In genomic region chr5:177453852-177454396, GRCh38 we compare ENCODE assay signal across 8 cellular contexts. TPM values are rescaled to one million over a fixed set of nuclear protein-coding genes. Genes with fewer than 3 reads are reported as not detected.
A peak's percentile ranks its signal among the peaks of the same experiment; 100 is the strongest.
DNase-seq lines count a peak whose midpoint lies in the region; ATAC-seq, FAIRE-seq and TF ChIP-seq lines count a peak whose summit lies in the region.

No MANE protein-coding gene starts in this region.

- no peak for TF ChIP-seq POLR2A in HepG2 (IDR thresholded peaks at IDR 0.05; ENCODE audit: insufficient read depth in 1 of 2, low read depth in 2 of 2, low read length in 2 of 2)

- POLR2A ChIA-PET in HepG2 (lab: Yijun Ruan, JAX): interaction anchor here (0.6 to 4.4 kb wide), 16 partner anchors 12 to 340 kb away, joined by 3 to 29 read pairs (median 7); partner anchors contain the start of genes F12, GRK6 and PDLIM7

- H3K9ac ChIP-seq in HepG2 (ENCODE audit: insufficient read depth, low read depth, low read length): peak overlapping the region; percentile 82

- no TSS peak for BruUV-seq in HepG2 (replicated peaks; lab: Mats Ljungman, UMichigan)

- CTCF ChIA-PET in HepG2 (lab: Yijun Ruan, JAX; ENCODE audit: low intra/inter-chr PET ratio, low total read pairs): interaction anchor here (1.0 to 4.8 kb wide), 8 partner anchors 27 to 342 kb away, joined by 3 to 54 read pairs (median 8); partner anchors contain the start of gene GRK6

- TF ChIP-seq EP300 in HepG2 (IDR thresholded peaks at IDR 0.05; ENCODE audit: low read depth in 2 of 2, low read length in 2 of 2) (no peak), HepG2 (CRISPR knock-in tag; IDR thresholded peaks at IDR 0.05; ENCODE audit: borderline replicate concordance) (no peak)

- WGBS in HepG2 (ENCODE audit: low lambda C conversion rate): 16% methylated on average over 24 of the region's 31 CpGs
- 6 to 8% methylated on average over 25 to 31 of the region's 31 CpGs for WGBS in aorta, 2 donors

- H3K4me3 ChIP-seq in ACC112 (ENCODE audit: low read depth, low read length) (peak overlapping the region; percentile 77), astrocyte of the spinal cord (ENCODE audit: low read depth, low read length) (peak overlapping the region; percentile 27), HepG2 (replicated peaks in 1 of 3; ENCODE audit: insufficient read depth in 1 of 3, low read depth in 2 of 3, low read length in 3 of 3) (peak overlapping the region; percentile 81 to 89 (median 87)), aorta (ENCODE audit: low read length in 2 of 2) (no peak overlapping the region)

- in situ Hi-C loops in astrocyte of the spinal cord (cut with HindIII; ENCODE audit: low sequenced_read_pairs): no loop called here
- in situ Hi-C loops in HepG2 (cut with HindIII; ENCODE audit: extremely low pct_ligation_motif_present, low pct_unique_long_range_greater_than_20kb): loop anchor here (25.0 kb wide), 1 partner anchor 342 kb away; no protein-coding TSS in a partner anchor

- TF ChIP-seq CTCF in astrocyte of the spinal cord (IDR thresholded peaks at IDR 0.05; ENCODE audit: low read depth, low read length) (no peak), HepG2 (CRISPR knock-in tag; IDR thresholded peaks at IDR 0.05) (no peak)

- H3K27me3 ChIP-seq in ACC112 (ENCODE audit: insufficient read depth, low read length): no peaks in the 10 kb centered on the region
- H3K27me3 ChIP-seq in HepG2 (ENCODE audit: control insufficient read depth in 1 of 2, insufficient read depth in 2 of 2, low read length in 2 of 2): no peaks in the 10 kb centered on the region; a peak in 1 of 5 replicates
- no peaks in the 10 kb centered on the region for H3K27me3 ChIP-seq in aorta (ENCODE audit: control insufficient read depth in 1 of 2, insufficient read depth in 2 of 2, low read length in 1 of 2)

- H3K27ac ChIP-seq in ACC112 (ENCODE audit: low read depth, low read length): no peak overlapping the region
- H3K27ac ChIP-seq in HepG2 (ENCODE audit: extremely low read length, insufficient read depth, low read length): peak overlapping the region; percentile 84
- no peak overlapping the region for H3K27ac ChIP-seq in aorta (ENCODE audit: low read depth in 1 of 2, low read length in 2 of 2)

- H3K36me3 ChIP-seq in ACC112 (ENCODE audit: insufficient read depth, low read length) (peaks cover 3% of the 10 kb centered on the region; the same call in 1 of the 2 replicates), HepG2 (replicated peaks in 1 of 2; ENCODE audit: control insufficient read depth in 1 of 2, insufficient read depth in 2 of 2, low read length in 2 of 2) (peaks cover 0 to 4% of the 10 kb centered on the region in 2 experiments; a peak in 2 of 5 replicates), aorta (ENCODE audit: control insufficient read depth in 1 of 2, insufficient read depth in 2 of 2, low read length in 1 of 2) (peaks cover 0 to 2% of the 10 kb centered on the region in 2 donors)

- peaks cover 18% of the 10 kb centered on the region for H3K4me1 ChIP-seq in ACC112 (ENCODE audit: control insufficient read depth, insufficient read depth, low read length, unreplicated experiment)
- peaks cover 41% of the 10 kb centered on the region for H3K4me1 ChIP-seq in HepG2 (ENCODE audit: insufficient read depth, low read length)
- H3K4me1 ChIP-seq in aorta (ENCODE audit: control insufficient read depth in 1 of 2, insufficient read depth in 2 of 2, low read length in 2 of 2): no peaks in the 10 kb centered on the region

- H2AFZ ChIP-seq in ACC112 (ENCODE audit: low read length, unreplicated experiment) (no peak overlapping the region), HepG2 (ENCODE audit: low read length) (no peak overlapping the region)

- H4K20me1 ChIP-seq in HepG2 (ENCODE audit: insufficient read depth, low read length): peaks cover 12% of the 10 kb centered on the region; the same call in 1 of the 2 replicates

- TF ChIP-seq RAD21 in HepG2 (CRISPR knock-in tag; IDR thresholded peaks at IDR 0.05): no peak

- FAIRE-seq in HepG2 (lab: Jason Lieb, UNC): no peak

- H3K9me3 ChIP-seq in HepG2 (ENCODE audit: low read length) (no peaks in the 10 kb centered on the region), aorta (ENCODE audit: control insufficient read depth, low read length) (no peaks in the 10 kb centered on the region)

- peak overlapping the region; percentile 98 for H3K4me2 ChIP-seq in HepG2 (ENCODE audit: low read depth, low read length)

- no peak for DNase-seq in astrocyte of the spinal cord (ENCODE audit: low read depth, low spot score)
- DNase-seq in HepG2 (ENCODE audit: low spot score): no peak
- DNase-seq in aorta: peak in 1 of 2 donors; percentile 86
- DNase-seq in NCI-H510A treated with DMSO at 0.1 percent for 48 hours (lab: John Stamatoyannopoulos, UW): no peak

- intact Hi-C loops in HepG2 (cut with micrococcal nuclease; ENCODE audit: unreplicated experiment): loop anchor here (1.0 kb wide), 2 partner anchors 50 to 64 kb away; no protein-coding TSS in a partner anchor
- intact Hi-C loops in aorta (cut with DNase I): loop anchor here (1.0 to 5.0 kb wide), 4 partner anchors 27 to 64 kb away; partner anchors contain the start of gene GRK6 (in 1 of the 2)

- peaks cover 8% of the 10 kb centered on the region for H3K79me2 ChIP-seq in ACC112 (ENCODE audit: control insufficient read depth, insufficient read depth, low read length, unreplicated experiment)
- peaks cover 5% of the 10 kb centered on the region for H3K79me2 ChIP-seq in HepG2 (ENCODE audit: insufficient read depth, low read length)

- peak; percentile 6 for ATAC-seq in GM18511 (IDR thresholded peaks at IDR 0.05; ENCODE audit: unreplicated experiment)
- ATAC-seq in HG03571 (IDR thresholded peaks at IDR 0.05; ENCODE audit: unreplicated experiment): peak; percentile 2
- peak; percentile 2 for ATAC-seq in HepG2
- peak; percentile 28 for ATAC-seq in aorta (ENCODE audit: low FRiP score)
- no peak for ATAC-seq in GM19455 (IDR thresholded peaks at IDR 0.05; ENCODE audit: unreplicated experiment)

RNA-seq across cellular contexts. Expression of gene PRR7, which starts 7.3 kb away (rescaled TPM):
- total RNA-seq in HepG2 (2016; rRNA removed; fragmentation: Illumina TruSeq; extraction: Trizol) (3.9 and 5.0 TPM in 2 replicates), aorta (1 to 10 TPM; 1.9 to 2.0 TPM)
- total RNA-seq in HepG2 (2016; cell fraction: cytosol; rRNA removed; fragmentation: Illumina TruSeq; extraction: Trizol; ENCODE audit: low read depth): 16.0 and 17.8 TPM in 2 replicates
- total RNA-seq in HepG2 (2016; cell fraction: insoluble cytoplasmic fraction; rRNA removed; fragmentation: Illumina TruSeq; extraction: Trizol): 3.2 and 5.8 TPM in 2 replicates
- 13.3 and 19.1 TPM in 2 replicates for total RNA-seq in HepG2 (2016; cell fraction: membrane; rRNA removed; fragmentation: Illumina TruSeq; extraction: Trizol)
- 2.0 and 2.5 TPM in 2 replicates for total RNA-seq in HepG2 (2016; cell fraction: nucleus; rRNA removed; fragmentation: Illumina TruSeq; extraction: Trizol)
- polyA plus RNA-seq in HepG2 (2011; rRNA removed) (4.8 and 6.7 TPM in 2 replicates), aorta (under 1 TPM in 1 of 2 donors, not detected in 1; 0.74 TPM)
- polyA plus RNA-seq in HepG2 (2011; cell fraction: cytosol; rRNA removed): 6.4 and 16.7 TPM in 2 replicates
- polyA plus RNA-seq in HepG2 (2011; cell fraction: nucleus; rRNA removed): 14.7 and 21.3 TPM in 2 replicates
- 1.5 and 3.1 TPM in 2 replicates for polyA plus RNA-seq in HepG2 (2012)
- 20.2 and 21.6 TPM in 2 replicates for polyA plus RNA-seq in HepG2 (2016; cell fraction: cytosol; fragmentation: Illumina TruSeq; extraction: Trizol; ENCODE audit: low read depth)
- 4.9 and 5.8 TPM in 2 replicates for polyA plus RNA-seq in HepG2 (2016; cell fraction: insoluble cytoplasmic fraction; fragmentation: Illumina TruSeq; extraction: Trizol; ENCODE audit: low read depth)
- polyA plus RNA-seq in HepG2 (2016; cell fraction: membrane; fragmentation: Illumina TruSeq; extraction: Trizol; ENCODE audit: low read depth): 16.9 and 17.7 TPM in 2 replicates
- 5.8 and 6.9 TPM in 2 replicates for polyA plus RNA-seq in HepG2 (2016; cell fraction: nucleus; fragmentation: Illumina TruSeq; extraction: Trizol; ENCODE audit: insufficient read depth, low read depth)
- polyA minus RNA-seq in HepG2 (2011; rRNA and poly(A)+ RNA removed; ENCODE audit: low replicate concordance): 0.94 and 6.4 TPM in 2 replicates
- polyA minus RNA-seq in HepG2 (2011; cell fraction: cytosol; rRNA and poly(A)+ RNA removed): 3.2 and 5.0 TPM in 2 replicates
- 1.1 and 1.4 TPM in 2 replicates for polyA minus RNA-seq in HepG2 (2011; cell fraction: nucleus; rRNA and poly(A)+ RNA removed)

RNA-seq across cellular contexts. Expression of gene DBN1, which starts 19.5 kb away (rescaled TPM):
- total RNA-seq in HepG2 (2016; rRNA removed; fragmentation: Illumina TruSeq; extraction: Trizol) (15.7 and 37.3 TPM in 2 replicates), aorta (100 to 1,000 TPM in 1 of 2 donors, 10 to 100 TPM in 1; 66.3 to 140 TPM)
- 6.9 and 9.3 TPM in 2 replicates for total RNA-seq in HepG2 (2016; cell fraction: cytosol; rRNA removed; fragmentation: Illumina TruSeq; extraction: Trizol; ENCODE audit: low read depth)
- total RNA-seq in HepG2 (2016; cell fraction: insoluble cytoplasmic fraction; rRNA removed; fragmentation: Illumina TruSeq; extraction: Trizol): 12.8 and 37.5 TPM in 2 replicates
- 12.9 and 15.2 TPM in 2 replicates for total RNA-seq in HepG2 (2016; cell fraction: membrane; rRNA removed; fragmentation: Illumina TruSeq; extraction: Trizol)
- total RNA-seq in HepG2 (2016; cell fraction: nucleus; rRNA removed; fragmentation: Illumina TruSeq; extraction: Trizol): 33.8 and 39.3 TPM in 2 replicates
- polyA plus RNA-seq in HepG2 (2011; rRNA removed) (27.0 and 30.9 TPM in 2 replicates), aorta (10 to 100 TPM; 23.7 to 68.9 TPM)
- polyA plus RNA-seq in HepG2 (2011; cell fraction: cytosol; rRNA removed): 14.1 and 18.1 TPM in 2 replicates
- polyA plus RNA-seq in HepG2 (2011; cell fraction: nucleus; rRNA removed): 167 and 276 TPM in 2 replicates
- polyA plus RNA-seq in HepG2 (2012): 16.5 and 21.1 TPM in 2 replicates
- 7.2 and 8.7 TPM in 2 replicates for polyA plus RNA-seq in HepG2 (2016; cell fraction: cytosol; fragmentation: Illumina TruSeq; extraction: Trizol; ENCODE audit: low read depth)
- 16.0 and 21.2 TPM in 2 replicates for polyA plus RNA-seq in HepG2 (2016; cell fraction: insoluble cytoplasmic fraction; fragmentation: Illumina TruSeq; extraction: Trizol; ENCODE audit: low read depth)
- polyA plus RNA-seq in HepG2 (2016; cell fraction: membrane; fragmentation: Illumina TruSeq; extraction: Trizol; ENCODE audit: low read depth): 11.4 and 15.4 TPM in 2 replicates
- polyA plus RNA-seq in HepG2 (2016; cell fraction: nucleus; fragmentation: Illumina TruSeq; extraction: Trizol; ENCODE audit: insufficient read depth, low read depth): 72.9 and 77.5 TPM in 2 replicates
- polyA minus RNA-seq in HepG2 (2011; rRNA and poly(A)+ RNA removed; ENCODE audit: low replicate concordance): 30.4 and 47.5 TPM in 2 replicates
- 13.2 and 16.4 TPM in 2 replicates for polyA minus RNA-seq in HepG2 (2011; cell fraction: cytosol; rRNA and poly(A)+ RNA removed)
- 42.1 and 43.0 TPM in 2 replicates for polyA minus RNA-seq in HepG2 (2011; cell fraction: nucleus; rRNA and poly(A)+ RNA removed)

RNA-seq across cellular contexts. Expression of gene GRK6, which starts 27.4 kb away (rescaled TPM):
- total RNA-seq in HepG2 (2016; rRNA removed; fragmentation: Illumina TruSeq; extraction: Trizol): 16.1 and 19.9 TPM in 2 replicates
- total RNA-seq in HepG2 (2016; cell fraction: cytosol; rRNA removed; fragmentation: Illumina TruSeq; extraction: Trizol; ENCODE audit: low read depth): 21.2 and 25.1 TPM in 2 replicates
- 15.7 and 20.8 TPM in 2 replicates for total RNA-seq in HepG2 (2016; cell fraction: insoluble cytoplasmic fraction; rRNA removed; fragmentation: Illumina TruSeq; extraction: Trizol)
- total RNA-seq in HepG2 (2016; cell fraction: membrane; rRNA removed; fragmentation: Illumina TruSeq; extraction: Trizol): 43.3 and 44.5 TPM in 2 replicates
- total RNA-seq in HepG2 (2016; cell fraction: nucleus; rRNA removed; fragmentation: Illumina TruSeq; extraction: Trizol): 15.6 TPM in 2 replicates
- polyA plus RNA-seq in HepG2 (2011; rRNA removed): 13.2 and 17.4 TPM in 2 replicates
- polyA plus RNA-seq in HepG2 (2011; cell fraction: cytosol; rRNA removed): 16.2 and 19.6 TPM in 2 replicates
- polyA plus RNA-seq in HepG2 (2011; cell fraction: nucleus; rRNA removed): 21.6 and 24.6 TPM in 2 replicates
- 16.7 and 17.5 TPM in 2 replicates for polyA plus RNA-seq in HepG2 (2012)
- polyA plus RNA-seq in HepG2 (2016; cell fraction: cytosol; fragmentation: Illumina TruSeq; extraction: Trizol; ENCODE audit: low read depth): 36.3 and 37.2 TPM in 2 replicates
- 20.6 and 21.6 TPM in 2 replicates for polyA plus RNA-seq in HepG2 (2016; cell fraction: insoluble cytoplasmic fraction; fragmentation: Illumina TruSeq; extraction: Trizol; ENCODE audit: low read depth)
- polyA plus RNA-seq in HepG2 (2016; cell fraction: membrane; fragmentation: Illumina TruSeq; extraction: Trizol; ENCODE audit: low read depth): 45.6 and 48.4 TPM in 2 replicates
- polyA plus RNA-seq in HepG2 (2016; cell fraction: nucleus; fragmentation: Illumina TruSeq; extraction: Trizol; ENCODE audit: insufficient read depth, low read depth): 22.8 and 26.4 TPM in 2 replicates
- 11.2 and 22.9 TPM in 2 replicates for polyA minus RNA-seq in HepG2 (2011; rRNA and poly(A)+ RNA removed; ENCODE audit: low replicate concordance)
- 13.6 and 15.1 TPM in 2 replicates for polyA minus RNA-seq in HepG2 (2011; cell fraction: cytosol; rRNA and poly(A)+ RNA removed)
- polyA minus RNA-seq in HepG2 (2011; cell fraction: nucleus; rRNA and poly(A)+ RNA removed): 19.2 and 24.9 TPM in 2 replicates
- total RNA-seq in aorta: 10 to 100 TPM; 26.8 to 27.6 TPM
- polyA plus RNA-seq in aorta: 10 to 100 TPM; 13.0 to 14.1 TPM

RNA-seq across cellular contexts. Expression of gene PDLIM7, which starts 43.5 kb away (rescaled TPM):
- total RNA-seq in HepG2 (2016; rRNA removed; fragmentation: Illumina TruSeq; extraction: Trizol) (17.7 and 21.1 TPM in 2 replicates), aorta (100 to 1,000 TPM; 510 to 729 TPM)
- total RNA-seq in HepG2 (2016; cell fraction: cytosol; rRNA removed; fragmentation: Illumina TruSeq; extraction: Trizol; ENCODE audit: low read depth): 6.1 and 8.5 TPM in 2 replicates
- total RNA-seq in HepG2 (2016; cell fraction: insoluble cytoplasmic fraction; rRNA removed; fragmentation: Illumina TruSeq; extraction: Trizol): 14.8 and 20.5 TPM in 2 replicates
- 10.1 and 15.4 TPM in 2 replicates for total RNA-seq in HepG2 (2016; cell fraction: membrane; rRNA removed; fragmentation: Illumina TruSeq; extraction: Trizol)
- total RNA-seq in HepG2 (2016; cell fraction: nucleus; rRNA removed; fragmentation: Illumina TruSeq; extraction: Trizol): 15.8 and 17.5 TPM in 2 replicates
- polyA plus RNA-seq in HepG2 (2011; rRNA removed) (31.3 and 38.4 TPM in 2 replicates), aorta (1,000 to 10,000 TPM in 1 of 2 donors, 100 to 1,000 TPM in 1; 184 to 1,248 TPM)
- polyA plus RNA-seq in HepG2 (2011; cell fraction: cytosol; rRNA removed): 16.0 and 26.2 TPM in 2 replicates
- 208 and 260 TPM in 2 replicates for polyA plus RNA-seq in HepG2 (2011; cell fraction: nucleus; rRNA removed)
- 13.5 and 20.9 TPM in 2 replicates for polyA plus RNA-seq in HepG2 (2012)
- 9.0 and 11.5 TPM in 2 replicates for polyA plus RNA-seq in HepG2 (2016; cell fraction: cytosol; fragmentation: Illumina TruSeq; extraction: Trizol; ENCODE audit: low read depth)
- polyA plus RNA-seq in HepG2 (2016; cell fraction: insoluble cytoplasmic fraction; fragmentation: Illumina TruSeq; extraction: Trizol; ENCODE audit: low read depth): 21.0 and 30.6 TPM in 2 replicates
- polyA plus RNA-seq in HepG2 (2016; cell fraction: membrane; fragmentation: Illumina TruSeq; extraction: Trizol; ENCODE audit: low read depth): 14.1 and 15.2 TPM in 2 replicates
- 62.3 and 63.3 TPM in 2 replicates for polyA plus RNA-seq in HepG2 (2016; cell fraction: nucleus; fragmentation: Illumina TruSeq; extraction: Trizol; ENCODE audit: insufficient read depth, low read depth)
- 26.3 and 38.9 TPM in 2 replicates for polyA minus RNA-seq in HepG2 (2011; rRNA and poly(A)+ RNA removed; ENCODE audit: low replicate concordance)
- polyA minus RNA-seq in HepG2 (2011; cell fraction: cytosol; rRNA and poly(A)+ RNA removed): 12.7 and 14.1 TPM in 2 replicates
- polyA minus RNA-seq in HepG2 (2011; cell fraction: nucleus; rRNA and poly(A)+ RNA removed): 49.5 and 52.4 TPM in 2 replicates

RNA-seq across cellular contexts. Expression of gene F12, which starts 44.6 kb away (rescaled TPM):
- total RNA-seq in HepG2 (2016; rRNA removed; fragmentation: Illumina TruSeq; extraction: Trizol): 1.3 and 3.0 TPM in 2 replicates
- total RNA-seq in HepG2 (2016; cell fraction: cytosol; rRNA removed; fragmentation: Illumina TruSeq; extraction: Trizol; ENCODE audit: low read depth): 1.9 and 3.1 TPM in 2 replicates
- 1.4 and 3.6 TPM in 2 replicates for total RNA-seq in HepG2 (2016; cell fraction: insoluble cytoplasmic fraction; rRNA removed; fragmentation: Illumina TruSeq; extraction: Trizol)
- total RNA-seq in HepG2 (2016; cell fraction: membrane; rRNA removed; fragmentation: Illumina TruSeq; extraction: Trizol): 2.4 and 3.3 TPM in 2 replicates
- total RNA-seq in HepG2 (2016; cell fraction: nucleus; rRNA removed; fragmentation: Illumina TruSeq; extraction: Trizol): 2.3 and 3.0 TPM in 2 replicates
- 2.5 and 3.1 TPM in 2 replicates for polyA plus RNA-seq in HepG2 (2011; rRNA removed)
- polyA plus RNA-seq in HepG2 (2011; cell fraction: cytosol; rRNA removed): 1.5 and 3.0 TPM in 2 replicates
- 27.2 and 32.3 TPM in 2 replicates for polyA plus RNA-seq in HepG2 (2011; cell fraction: nucleus; rRNA removed)
- 3.6 and 10.3 TPM in 2 replicates for polyA plus RNA-seq in HepG2 (2012)
- 3.7 and 5.9 TPM in 2 replicates for polyA plus RNA-seq in HepG2 (2016; cell fraction: cytosol; fragmentation: Illumina TruSeq; extraction: Trizol; ENCODE audit: low read depth)
- 1.6 and 2.3 TPM in 2 replicates for polyA plus RNA-seq in HepG2 (2016; cell fraction: insoluble cytoplasmic fraction; fragmentation: Illumina TruSeq; extraction: Trizol; ENCODE audit: low read depth)
- 3.4 and 5.0 TPM in 2 replicates for polyA plus RNA-seq in HepG2 (2016; cell fraction: membrane; fragmentation: Illumina TruSeq; extraction: Trizol; ENCODE audit: low read depth)
- 6.6 and 9.9 TPM in 2 replicates for polyA plus RNA-seq in HepG2 (2016; cell fraction: nucleus; fragmentation: Illumina TruSeq; extraction: Trizol; ENCODE audit: insufficient read depth, low read depth)
- polyA minus RNA-seq in HepG2 (2011; rRNA and poly(A)+ RNA removed; ENCODE audit: low replicate concordance): 2.5 and 2.6 TPM in 2 replicates
- 0.30 and 1.2 TPM in 2 replicates for polyA minus RNA-seq in HepG2 (2011; cell fraction: cytosol; rRNA and poly(A)+ RNA removed)
- polyA minus RNA-seq in HepG2 (2011; cell fraction: nucleus; rRNA and poly(A)+ RNA removed): 1.0 and 1.7 TPM in 2 replicates
- under 1 TPM; 0.23 to 0.33 TPM for total RNA-seq in aorta
- 1 to 10 TPM in 1 of 2 donors, not detected in 1; 1.8 TPM for polyA plus RNA-seq in aorta

Comparison
In these comparisons a context has a peak if more than half of its experiments do, and no peak if none do; other contexts are left out.
1. H3K4me3 ChIP-seq: peak in ACC112 (single experiment), astrocyte of the spinal cord (single experiment) and HepG2 (3 of 3); none in aorta (0 of 2).